Comparison of ENCODE assay signal across 1 cellular context in genomic region chr6:16522937-16523336, GRCh38.
TF ChIP-seq lines count a peak whose summit lies in the region.

No MANE protein-coding gene starts in this region.

TF ChIP-seq in K562, 482 proteins besides CTCF, POLR2A, EP300 and RAD21 (continued from another document):
- TF ChIP-seq CTCFL (IDR thresholded peaks at IDR 0.05; ENCODE audit: borderline replicate concordance, insufficient read depth, low read depth, low read length, poor library complexity, severe bottlenecking) (no peak), ZNF121 (CRISPR knock-in tag; conservative IDR thresholded peaks at IDR 0.05) (peak; percentile 12; the same call in 1 of the 2 replicates), ZNF280B (CRISPR knock-in tag; IDR thresholded peaks at IDR 0.05) (no peak), TRIM25 (IDR thresholded peaks at IDR 0.05; ENCODE audit: borderline replicate concordance) (no peak)
